In the genomic region with DNA sequence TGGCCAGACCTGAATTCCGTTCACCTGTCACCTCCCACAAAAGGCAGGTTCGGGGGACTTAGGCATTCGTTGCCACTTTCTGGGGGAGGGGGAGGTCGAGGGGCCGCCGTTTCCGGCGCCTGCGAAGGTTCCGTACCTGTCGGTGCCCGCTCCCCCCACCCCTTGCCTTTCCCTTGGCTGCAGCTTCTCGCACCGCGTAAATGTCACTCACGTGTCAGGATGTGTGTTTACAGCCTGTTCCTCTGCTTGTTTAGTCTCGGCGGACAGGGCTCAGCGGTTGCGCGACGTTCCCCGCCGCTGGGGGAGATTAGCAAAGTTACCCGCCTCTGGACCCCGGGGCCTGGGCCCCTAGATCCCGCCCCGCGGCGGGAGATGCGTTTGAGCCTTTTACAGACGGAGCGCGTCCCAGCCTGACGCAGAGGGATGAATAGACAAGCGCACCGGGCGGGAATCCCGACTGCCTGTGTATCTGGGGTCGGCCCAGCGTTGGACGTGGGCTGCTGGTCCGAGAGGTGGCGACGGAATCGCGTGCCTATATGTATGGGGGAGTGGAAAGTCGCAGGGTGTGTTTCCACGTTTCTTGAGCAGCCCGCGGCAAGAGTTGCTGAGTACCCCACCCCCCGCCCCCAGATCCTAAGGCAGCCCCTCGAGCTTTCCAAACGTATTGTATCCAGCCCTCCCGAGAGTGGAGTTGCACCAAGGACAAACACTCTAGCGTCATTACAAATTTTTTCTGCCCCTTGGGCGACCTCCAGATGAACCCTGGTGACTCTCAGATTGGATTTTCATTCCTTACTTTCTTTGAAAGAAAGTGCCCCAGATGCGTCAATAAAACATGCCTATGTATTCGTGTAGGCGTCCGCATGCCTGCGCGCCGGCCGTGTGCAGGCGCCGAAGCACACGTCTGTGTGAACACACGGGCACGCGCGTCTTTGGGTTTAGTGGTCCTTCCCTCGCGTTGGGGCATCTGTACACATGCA, we compare ENCODE assay signal across 1 cellular context.
TF ChIP-seq lines count a peak whose summit lies in the region.

No MANE protein-coding gene starts in this region.

TF ChIP-seq in IMR-90, 13 proteins besides CTCF, POLR2A, EP300 and RAD21 (continued from another document):
- TF ChIP-seq, protein P1, sequence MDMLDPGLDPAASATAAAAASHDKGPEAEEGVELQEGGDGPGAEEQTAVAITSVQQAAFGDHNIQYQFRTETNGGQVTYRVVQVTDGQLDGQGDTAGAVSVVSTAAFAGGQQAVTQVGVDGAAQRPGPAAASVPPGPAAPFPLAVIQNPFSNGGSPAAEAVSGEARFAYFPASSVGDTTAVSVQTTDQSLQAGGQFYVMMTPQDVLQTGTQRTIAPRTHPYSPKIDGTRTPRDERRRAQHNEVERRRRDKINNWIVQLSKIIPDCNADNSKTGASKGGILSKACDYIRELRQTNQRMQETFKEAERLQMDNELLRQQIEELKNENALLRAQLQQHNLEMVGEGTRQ (IDR thresholded peaks at IDR 0.05; ENCODE audit: low read depth, low read length) = no peak
- TF ChIP-seq SMC3 (IDR thresholded peaks at IDR 0.05; ENCODE audit: low read depth, low read length) (no peak), RFX5 (IDR thresholded peaks at IDR 0.05; ENCODE audit: low read depth, low read length) (no peak), BHLHE40 (IDR thresholded peaks at IDR 0.05; ENCODE audit: low read depth, low read length) (no peak), MAFK (IDR thresholded peaks at IDR 0.05; ENCODE audit: low read depth, low read length) (no peak), FOS (IDR thresholded peaks at IDR 0.05; ENCODE audit: low read depth, low read length) (no peak), MAZ (IDR thresholded peaks at IDR 0.05; ENCODE audit: borderline replicate concordance, low read depth, low read length) (no peak)
- TF ChIP-seq, protein P2, sequence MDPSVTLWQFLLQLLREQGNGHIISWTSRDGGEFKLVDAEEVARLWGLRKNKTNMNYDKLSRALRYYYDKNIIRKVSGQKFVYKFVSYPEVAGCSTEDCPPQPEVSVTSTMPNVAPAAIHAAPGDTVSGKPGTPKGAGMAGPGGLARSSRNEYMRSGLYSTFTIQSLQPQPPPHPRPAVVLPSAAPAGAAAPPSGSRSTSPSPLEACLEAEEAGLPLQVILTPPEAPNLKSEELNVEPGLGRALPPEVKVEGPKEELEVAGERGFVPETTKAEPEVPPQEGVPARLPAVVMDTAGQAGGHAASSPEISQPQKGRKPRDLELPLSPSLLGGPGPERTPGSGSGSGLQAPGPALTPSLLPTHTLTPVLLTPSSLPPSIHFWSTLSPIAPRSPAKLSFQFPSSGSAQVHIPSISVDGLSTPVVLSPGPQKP (IDR thresholded peaks at IDR 0.05; ENCODE audit: borderline replicate concordance, low read depth, low read length) = no peak
